35 cellular contexts compared by ENCODE assay signal in the genomic region with DNA sequence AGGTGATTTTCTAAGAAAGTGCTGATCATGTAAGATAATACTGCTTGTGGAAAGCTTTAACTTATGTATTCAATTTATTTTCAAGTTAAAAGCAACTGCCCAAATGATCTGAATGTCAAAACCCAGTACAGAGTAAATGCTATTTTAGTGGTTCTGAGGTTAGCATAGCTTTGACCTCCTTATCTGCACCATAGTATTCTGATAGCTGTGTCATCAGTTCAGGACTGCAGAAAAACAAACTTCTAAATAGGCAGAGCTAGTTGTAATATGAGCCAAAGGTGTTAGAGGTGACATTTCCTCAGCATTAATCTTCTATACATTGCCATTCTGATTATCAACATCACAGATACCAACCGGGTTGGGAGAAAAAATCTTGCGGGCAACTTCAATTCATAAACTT.
"Had no signal": no experiment of that assay in that cellular context is flagged by ENCODE, and none has a peak within 500 bp of the region (broad histone marks: within the 10 kb centered on the region; RNA-seq: fewer than 3 reads in every experiment).

No MANE protein-coding gene starts in this region.

- H3K36me3 Mint-ChIP-seq: activated CD4-positive, alpha-beta memory T cell treated with anti-CD3 and anti-CD28 coated beads for 36 hours; activated naive CD8-positive, alpha-beta T cell; brain had no signal

- DNase-seq: activated B cell treated with CpG ODN at 0.5 μM for 24 hours; activated CD4-positive, alpha-beta memory T cell treated with anti-CD3 and anti-CD28 coated beads for 36 hours; activated CD4-positive, alpha-beta T cell treated with anti-CD3 and anti-CD28 coated beads for 4 hours; activated CD4-positive, alpha-beta T cell treated with anti-CD3 and anti-CD28 coated beads, Interleukin-2, amount 50 U/mL, for 1 hour; activated CD4-positive, CD25-positive, alpha-beta regulatory T cell treated with anti-CD3 and anti-CD28 coated beads, Interleukin-2, amount 50 U/mL, for 72 hours; activated CD8-positive, alpha-beta memory T cell treated with anti-CD3 and anti-CD28 coated beads, Interleukin-2, amount 50 U/mL, for 4 hours; activated gamma-delta T cell treated with Interleukin-2 at 50 U/mL for 16 hours; activated naive CD4-positive, alpha-beta T cell treated with anti-CD3 and anti-CD28 coated beads for 36 hours; activated naive CD8-positive, alpha-beta T cell treated with anti-CD3 and anti-CD28 coated beads, Interleukin-2, amount 50 U/mL, for 24 hours; activated T-cell treated with anti-CD3 and anti-CD28 coated beads for 4 hours; activated T-cell treated with anti-CD3 and anti-CD28 coated beads, Interleukin-2, amount 50 U/mL, for 4 hours; anterior cingulate cortex; central memory CD4-positive, alpha-beta T cell; KG1; MM.1S; MV-4-11; NCI-H1092 treated with DMSO at 0.1 percent for 48 hours; NCI-H1417; NCI-H146; NCI-H187; NCI-H2029 treated with DMSO at 0.1 percent for 48 hours; NCI-H2107; NCI-H2171; NCI-H446; NCI-H524 treated with DMSO at 0.1 percent for 48 hours; NK-92 treated with Interleukin-12 subunit alpha and Interleukin-12 subunit beta, amount 100 ng/mL, for 24 hours; Right ventricle myocardium superior; SW 1271; T-helper 1 cell; T-helper 2 cell; T-helper 9 cell had no signal

- H3K4me3 Mint-ChIP-seq: activated B cell treated with CpG ODN at 0.5 μM for 24 hours; activated CD4-positive, alpha-beta memory T cell treated with anti-CD3 and anti-CD28 coated beads for 36 hours; activated naive CD4-positive, alpha-beta T cell treated with anti-CD3 and anti-CD28 coated beads for 36 hours; activated naive CD8-positive, alpha-beta T cell; activated naive CD8-positive, alpha-beta T cell treated with anti-CD3 and anti-CD28 coated beads, Interleukin-2, amount 50 U/mL, for 24 hours; activated T-cell treated with anti-CD3 and anti-CD28 coated beads, Interleukin-2, amount 50 U/mL, for 4 hours; activated T-helper 1 cell treated with anti-CD3 and anti-CD28 coated beads, Interleukin-12 subunit alpha, Interleukin-12 subunit beta, Interleukin-2, Interleukin-4 antibody, amounts not matched to agents 30 ng/mL and 10 ng/mL and 1 ng/mL, durations not matched to agents 14 hours and 24 hours and 36 hours; brain had no signal

- ATAC-seq: activated naive CD8-positive, alpha-beta T cell treated with anti-CD3 and anti-CD28 coated beads, Interleukin-2, amount 50 U/mL, for 24 hours; activated T-cell treated with anti-CD3 and anti-CD28 coated beads, Interleukin-2, amount 50 U/mL, for 4 hours had no signal

- H3K9me3 Mint-ChIP-seq: activated T-helper 1 cell treated with anti-CD3 and anti-CD28 coated beads, Interleukin-12 subunit alpha, Interleukin-12 subunit beta, Interleukin-2, Interleukin-4 antibody, amounts not matched to agents 30 ng/mL and 10 ng/mL and 1 ng/mL, durations not matched to agents 14 hours and 24 hours and 36 hours had no signal

- H3K4me1 Mint-ChIP-seq: brain had no signal

- H3K27ac ChIP-seq: VCaP had no signal

- H3K27ac Mint-ChIP-seq: activated B cell treated with CpG ODN at 0.5 μM for 24 hours; activated CD4-positive, alpha-beta memory T cell treated with anti-CD3 and anti-CD28 coated beads for 36 hours; activated naive CD4-positive, alpha-beta T cell treated with anti-CD3 and anti-CD28 coated beads for 36 hours; activated naive CD8-positive, alpha-beta T cell; activated naive CD8-positive, alpha-beta T cell treated with anti-CD3 and anti-CD28 coated beads, Interleukin-2, amount 50 U/mL, for 24 hours; activated T-helper 1 cell treated with anti-CD3 and anti-CD28 coated beads, Interleukin-12 subunit alpha, Interleukin-12 subunit beta, Interleukin-2, Interleukin-4 antibody, amounts not matched to agents 30 ng/mL and 10 ng/mL and 1 ng/mL, durations not matched to agents 14 hours and 24 hours and 36 hours; brain had no signal
